22 cellular contexts compared by ENCODE assay signal in the genomic region with DNA sequence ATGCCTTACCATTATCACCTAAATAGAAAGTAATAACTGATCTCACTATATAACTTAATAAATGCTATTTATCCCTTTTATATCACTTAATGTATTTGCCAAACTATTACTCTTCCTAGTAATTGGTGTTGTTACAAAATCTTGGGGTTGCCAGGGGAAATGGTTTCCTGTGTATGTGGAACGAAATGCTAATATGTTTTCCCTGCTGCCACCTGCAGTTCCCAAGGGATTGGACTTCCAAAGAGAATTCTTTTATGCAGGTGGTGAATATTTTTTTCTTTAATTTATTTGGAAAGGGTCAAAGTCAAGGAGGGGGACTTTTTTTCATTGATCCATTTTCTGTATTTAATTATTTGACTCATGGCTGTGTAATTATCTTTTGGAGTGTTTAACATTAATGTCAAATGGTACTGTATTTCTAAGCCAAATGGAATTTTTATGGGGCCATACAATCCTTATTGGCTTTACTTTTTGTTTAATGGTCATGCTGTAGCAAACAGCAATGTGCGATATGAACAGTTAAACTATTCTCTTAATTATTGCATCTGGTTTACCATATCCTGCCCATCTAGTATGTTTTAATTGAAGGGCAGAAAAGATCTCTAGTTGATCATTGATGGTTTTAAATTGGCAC.
DNase-seq lines count a peak whose midpoint lies in the region; ATAC-seq and TF ChIP-seq lines count a peak whose summit lies in the region.
"Had no signal": no experiment of that assay in that cellular context is flagged by ENCODE, and none has a peak within 500 bp of the region (broad histone marks: within the 10 kb centered on the region; RNA-seq: fewer than 3 reads in every experiment).

No MANE protein-coding gene starts in this region.

- H3K4me1 ChIP-seq in right lobe of liver (peaks cover 0 to 35% (median 11%) of the 10 kb centered on the region in 4 donors), HAP-1 (peaks cover 32% of the 10 kb centered on the region)

- no peak for ATAC-seq in right lobe of liver
- no peak for ATAC-seq in stimulated activated naive CD8-positive, alpha-beta T cell treated with anti-CD3 and anti-CD28 coated beads, Interleukin-15, amount 100 ng/mL, for 72 hours
- ATAC-seq: left lung had no signal

- in situ Hi-C loops in HAP-1 (cut with MboI; ENCODE audit: low sequenced_read_pairs) = no loop called here

- H3K4me3 Mint-ChIP-seq in stimulated activated naive CD8-positive, alpha-beta T cell treated with anti-CD3 and anti-CD28 coated beads, Interleukin-15, amount 100 ng/mL, for 72 hours = no peak overlapping the region
- H3K4me3 Mint-ChIP-seq: CD8-positive, alpha-beta memory T cell; endodermal cell; stimulated activated naive CD8-positive, alpha-beta T cell treated with anti-CD3 and anti-CD28 coated beads, Interleukin-15, Interleukin-2, amounts not matched to agents 100 ng/mL and 50 ng/mL, for 24 hours had no signal

- TF ChIP-seq POLR2A in right lobe of liver (IDR thresholded peaks at IDR 0.05) = no peak

- no peaks in the 10 kb centered on the region for H3K9me3 Mint-ChIP-seq in stimulated activated naive CD8-positive, alpha-beta T cell treated with anti-CD3 and anti-CD28 coated beads, Interleukin-15, amount 100 ng/mL, for 72 hours
- H3K9me3 Mint-ChIP-seq: endodermal cell had no signal

- no peak overlapping the region for H3K27ac Mint-ChIP-seq in stimulated activated naive CD8-positive, alpha-beta T cell treated with anti-CD3 and anti-CD28 coated beads, Interleukin-15, amount 100 ng/mL, for 72 hours
- H3K27ac Mint-ChIP-seq: CD8-positive, alpha-beta memory T cell; endodermal cell; stimulated activated naive CD8-positive, alpha-beta T cell treated with anti-CD3 and anti-CD28 coated beads, Interleukin-15, Interleukin-2, amounts not matched to agents 100 ng/mL and 50 ng/mL, for 24 hours had no signal

- H3K9me3 ChIP-seq in right lobe of liver (no peaks in the 10 kb centered on the region), HAP-1 (no peaks in the 10 kb centered on the region)
- H3K9me3 ChIP-seq: left lung, neutrophil, SK-N-SH, tibial nerve had no signal

- DNase-seq in DMS153 (lab: John Stamatoyannopoulos, UW) (peak; percentile 61), M059J (ENCODE audit: low read depth) (peak; percentile 47), NCI-H2171 (lab: John Stamatoyannopoulos, UW) (peak; percentile 17), right lobe of liver (peak in 1 of 3 donors; percentile 46), HAP-1 (ENCODE audit: low spot score in 2 of 2) (no peak), head of caudate nucleus (no peak)
- DNase-seq in stimulated activated naive CD8-positive, alpha-beta T cell treated with anti-CD3 and anti-CD28 coated beads, Interleukin-15, amount 100 ng/mL, for 72 hours = no peak
- DNase-seq: activated effector memory CD4-positive, alpha-beta T cell treated with anti-CD3 and anti-CD28 coated beads, Interleukin-2, amount 50 U/mL, for 16 hours; brain microvascular endothelial cell; CD8-positive, alpha-beta memory T cell; endodermal cell; glutamatergic neuron; KG1; left lung; MV-4-11; SK-N-SH; small intestine; stimulated activated CD4-positive, alpha-beta T cell treated with anti-CD3 and anti-CD28 coated beads, Interleukin-4, amount 100 ng/mL, for 1 hour; WERI-Rb-1 had no signal

- intact Hi-C loops in right lobe of liver (cut with DNase I) (no loop called here), head of caudate nucleus (cut with DNase I) (no loop called here)

- H3K27me3 ChIP-seq in right lobe of liver (no peaks in the 10 kb centered on the region), HAP-1 (ENCODE audit: low read depth) (no peaks in the 10 kb centered on the region)
- H3K27me3 ChIP-seq: brain microvascular endothelial cell, left lung, neutrophil, tibial nerve had no signal

- no peaks in the 10 kb centered on the region for H3K36me3 ChIP-seq in right lobe of liver
- no peaks in the 10 kb centered on the region for H3K36me3 ChIP-seq in HAP-1 (replicated peaks)
- H3K36me3 ChIP-seq: brain microvascular endothelial cell, left lung, neutrophil, tibial nerve, WERI-Rb-1 had no signal

- TF ChIP-seq CTCF in right lobe of liver (IDR thresholded peaks at IDR 0.05) = peak in 3 of 4 donors; percentile 6 to 24 (median 13)

- no peaks in the 10 kb centered on the region for H3K27me3 Mint-ChIP-seq in stimulated activated naive CD8-positive, alpha-beta T cell treated with anti-CD3 and anti-CD28 coated beads, Interleukin-15, amount 100 ng/mL, for 72 hours
- H3K27me3 Mint-ChIP-seq: CD8-positive, alpha-beta memory T cell; stimulated activated naive CD8-positive, alpha-beta T cell treated with anti-CD3 and anti-CD28 coated beads, Interleukin-15, Interleukin-2, amounts not matched to agents 100 ng/mL and 50 ng/mL, for 24 hours had no signal

- WGBS in right lobe of liver (ENCODE audit: insufficient coverage, low coverage, low lambda C conversion rate, missing lambda C conversion rate) = 72% methylated on average over 2 of the region's 2 CpGs

- H3K4me3 ChIP-seq in right lobe of liver (no peak overlapping the region), HAP-1 (no peak overlapping the region)
- H3K4me3 ChIP-seq: left lung, tibial nerve had no signal

- H3K27ac ChIP-seq in right lobe of liver = no peak overlapping the region
- H3K27ac ChIP-seq: brain microvascular endothelial cell, left lung, neutrophil, tibial nerve, WERI-Rb-1 had no signal

- H3K4me1 Mint-ChIP-seq in stimulated activated naive CD8-positive, alpha-beta T cell treated with anti-CD3 and anti-CD28 coated beads, Interleukin-15, amount 100 ng/mL, for 72 hours = peaks cover 67% of the 10 kb centered on the region

Comparison
In these comparisons a context has a peak if more than half of its experiments do, and no peak if none do; other contexts are left out.
1. DNase-seq: peak in DMS153 (single experiment), M059J (single experiment) and NCI-H2171 (single experiment); none in HAP-1 (0 of 2), head of caudate nucleus (0 of 42) and stimulated activated naive CD8-positive, alpha-beta T cell treated with anti-CD3 and anti-CD28 coated beads, Interleukin-15, amount 100 ng/mL, for 72 hours (0 of 2).